ENCODE assay signal across 7 cellular contexts in genomic region chrX:113929004-113929403, GRCh38.
DNase-seq lines count a peak whose midpoint lies in the region; ATAC-seq and TF ChIP-seq lines count a peak whose summit lies in the region.

No MANE protein-coding gene starts in this region.

- DNase-seq in GM13976 (ENCODE audit: low spot score) (peak; percentile 7), M059J (ENCODE audit: low read depth) (peak; percentile 53), UCSD-AML1 (lab: John Stamatoyannopoulos, UW; ENCODE audit: unreplicated experiment) (peak; percentile 24), left kidney (ENCODE audit: low read depth, low spot score) (peak; percentile 54), Peyer's patch (no peak)

- H3K27ac ChIP-seq in Peyer's patch, result no peak overlapping the region

- TF ChIP-seq POLR2A in Peyer's patch (IDR thresholded peaks at IDR 0.05), result no peak

- H3K27me3 ChIP-seq in Peyer's patch, result no peaks in the 10 kb centered on the region

- no peaks in the 10 kb centered on the region for H3K4me1 ChIP-seq in Peyer's patch

- H3K36me3 ChIP-seq in Peyer's patch, result no peaks in the 10 kb centered on the region

- H3K4me3 ChIP-seq in Peyer's patch, result no peak overlapping the region

- in situ Hi-C loops in GM13976 (cut with MboI; ENCODE audit: low sequenced_read_pairs, unreplicated experiment), result no loop called here

- TF ChIP-seq CTCF in GM13976 (IDR thresholded peaks at IDR 0.05; ENCODE audit: borderline replicate concordance, control extremely low read depth, extremely low read depth, insufficient read depth, missing control alignments), result peak; percentile 40
- peak in 3 of 6 experiments; percentile 33 to 46 (median 44) for TF ChIP-seq CTCF in Peyer's patch (IDR thresholded peaks at IDR 0.05)

- ATAC-seq in GM21786 (IDR thresholded peaks at IDR 0.05; ENCODE audit: unreplicated experiment), result no peak
- no peak for ATAC-seq in GM19324 (IDR thresholded peaks at IDR 0.05; ENCODE audit: low FRiP score, unreplicated experiment)

- no peaks in the 10 kb centered on the region for H3K9me3 ChIP-seq in Peyer's patch

Comparison
In these comparisons a context has a peak if more than half of its experiments do, and no peak if none do; other contexts are left out.
1. DNase-seq: peak in GM13976 (single experiment), M059J (single experiment), UCSD-AML1 (single experiment) and left kidney (single experiment); none in Peyer's patch (0 of 3).